ENCODE assay signal across 7 cellular contexts in genomic region chr6:33391278-33392167, GRCh38. TPM values are rescaled to one million over a fixed set of nuclear protein-coding genes. Genes with fewer than 3 reads are reported as not detected.
DNase-seq lines count a peak whose midpoint lies in the region; ATAC-seq and TF ChIP-seq lines count a peak whose summit lies in the region.

Gene KIFC1 (plus strand): TSS chr6:33391823. CDS start chr6:33391986, 163 bp downstream.

- in situ Hi-C loops in astrocyte of the cerebellum (cut with HindIII; ENCODE audit: low sequenced_read_pairs): no loop called here

- DNase-seq in NCI-H1930 (lab: John Stamatoyannopoulos, UW): peak; percentile 98 to 99
- DNase-seq in T-helper 22 cell (ENCODE audit: low read depth): peak; percentile 98
- peak; percentile 99 for DNase-seq in astrocyte of the cerebellum (ENCODE audit: low read depth)
- peak; percentile 99 for DNase-seq in hepatic stellate cell (ENCODE audit: low spot score)
- DNase-seq in renal cortical epithelial cell (ENCODE audit: low read depth): peak; percentile 99

- H3K4me3 ChIP-seq in astrocyte of the cerebellum (ENCODE audit: low read depth, low read length): peak within 1 kb of the TSS; percentile 93

- TF ChIP-seq CTCF in astrocyte of the cerebellum (IDR thresholded peaks at IDR 0.05; ENCODE audit: low read depth, low read length, missing control alignments): peak; percentile 96

- ATAC-seq in GM18499 (IDR thresholded peaks at IDR 0.05; ENCODE audit: insufficient read depth, unreplicated experiment): peak; percentile 68
- ATAC-seq in HG02970 (IDR thresholded peaks at IDR 0.05; ENCODE audit: low FRiP score, unreplicated experiment): peak; percentile 94

RNA-seq across cellular contexts. Expression of gene KIFC1, which starts in this region (rescaled TPM):
- total RNA-seq in renal cortical epithelial cell: 0.70 and 10.9 TPM in 2 replicates

Comparison
In these comparisons a context has a peak if more than half of its experiments do, and no peak if none do; other contexts are left out.
1. Peak in every context shown above with its lines: DNase-seq, ATAC-seq and H3K4me3 ChIP-seq.